Comparison of ENCODE assay signal across 19 cellular contexts in the genomic region with DNA sequence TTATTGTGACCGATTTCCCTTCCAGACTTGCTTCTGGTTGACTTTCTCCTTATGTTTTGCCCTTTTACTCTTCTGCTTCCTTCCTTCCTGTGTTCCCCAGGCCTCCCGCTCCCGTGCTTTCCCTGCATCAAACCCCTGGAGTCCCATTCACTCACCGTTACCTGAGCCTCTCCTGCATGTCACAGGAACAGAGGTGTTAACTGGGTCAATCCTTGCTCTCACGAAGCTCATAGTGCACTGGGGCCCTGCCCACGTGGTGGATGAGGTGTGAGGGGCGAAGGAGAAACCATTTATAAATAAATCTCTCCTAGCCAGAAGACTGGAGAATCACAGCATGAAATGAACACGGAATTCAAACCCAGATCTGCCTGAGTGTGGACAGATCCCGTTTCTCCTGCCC.
DNase-seq lines count a peak whose midpoint lies in the region; ATAC-seq, FAIRE-seq and TF ChIP-seq lines count a peak whose summit lies in the region.
"Had no signal": no experiment of that assay in that cellular context is flagged by ENCODE, and none has a peak within 500 bp of the region (broad histone marks: within the 10 kb centered on the region; RNA-seq: fewer than 3 reads in every experiment).

No MANE protein-coding gene starts in this region.

- H3K4me1 Mint-ChIP-seq in GM23338 = no peaks in the 10 kb centered on the region; the same call in 2 of the 3 replicates
- H3K4me1 Mint-ChIP-seq in endodermal cell = peaks cover 11% of the 10 kb centered on the region
- H3K4me1 Mint-ChIP-seq: B cell had no signal

- H3K4me3 ChIP-seq in GM23338 (no peak overlapping the region), endodermal cell (ENCODE audit: low read length) (no peak overlapping the region)
- H3K4me3 ChIP-seq: BLaER1, GM23248 had no signal

- H3K9me2 ChIP-seq in GM23338 (ENCODE audit: insufficient read depth) = no peaks in the 10 kb centered on the region

- no peaks in the 10 kb centered on the region for H3K9me3 ChIP-seq in endodermal cell (ENCODE audit: control insufficient read depth, low read length)
- H3K9me3 ChIP-seq: Caco-2 had no signal

- peak; percentile 26; the same call in 1 of the 3 replicates for ATAC-seq in GM23338
- no peak for ATAC-seq in HG03280 (IDR thresholded peaks at IDR 0.05; ENCODE audit: unreplicated experiment)
- ATAC-seq: CD8-positive, alpha-beta T cell had no signal

- no peaks in the 10 kb centered on the region for H3K79me2 ChIP-seq in GM23338 (replicated peaks; ENCODE audit: insufficient read depth)

- no peak for TF ChIP-seq RAD21 in Ishikawa (IDR thresholded peaks at IDR 0.05; ENCODE audit: low read depth)

- H3K27me3 ChIP-seq in GM23338 (ENCODE audit: insufficient read depth) (no peaks in the 10 kb centered on the region), endodermal cell (ENCODE audit: control insufficient read depth, insufficient read depth, low read length, poor library complexity, severe bottlenecking) (no peaks in the 10 kb centered on the region)
- H3K27me3 ChIP-seq: BLaER1 had no signal

- H2AFZ ChIP-seq in GM23338 = no peak overlapping the region
- H2AFZ ChIP-seq: GM23248 had no signal

- no peaks in the 10 kb centered on the region for H3F3A ChIP-seq in GM23338 (replicated peaks; ENCODE audit: low read depth)

- H3K4me3 Mint-ChIP-seq in GM23338 (no peak overlapping the region), endodermal cell (no peak overlapping the region)
- H3K4me3 Mint-ChIP-seq: B cell; CD4-positive, CD25-positive, alpha-beta regulatory T cell; CD8-positive, alpha-beta T cell had no signal

- peaks cover 8% of the 10 kb centered on the region for H3K27me3 Mint-ChIP-seq in GM23338 (ENCODE audit: insufficient read depth, low read depth, poor library complexity)
- peaks cover 18% of the 10 kb centered on the region for H3K27me3 Mint-ChIP-seq in endodermal cell (ENCODE audit: insufficient read depth)
- H3K27me3 Mint-ChIP-seq: CD4-positive, CD25-positive, alpha-beta regulatory T cell had no signal

- H3K4me2 ChIP-seq in GM23338 = no peak overlapping the region
- H3K4me2 ChIP-seq: BLaER1 had no signal

- no peaks in the 10 kb centered on the region; the same call in 1 of the 2 replicates for H4K20me1 ChIP-seq in GM23338 (replicated peaks; ENCODE audit: insufficient read depth)
- H4K20me1 ChIP-seq: BLaER1 had no signal

- H3K36me3 Mint-ChIP-seq in GM23338 (ENCODE audit: low read depth) (no peaks in the 10 kb centered on the region), endodermal cell (ENCODE audit: low read depth) (no peaks in the 10 kb centered on the region)
- H3K36me3 Mint-ChIP-seq: CD4-positive, CD25-positive, alpha-beta regulatory T cell; CD8-positive, alpha-beta T cell had no signal

- no peak for TF ChIP-seq EP300 in Ishikawa (IDR thresholded peaks at IDR 0.05; ENCODE audit: borderline replicate concordance)

- TF ChIP-seq POLR2A in H54 (IDR thresholded peaks at IDR 0.05; ENCODE audit: low read depth, low read length) = no peak

- TF ChIP-seq CTCF in GM23338 (conservative IDR thresholded peaks at IDR 0.05; ENCODE audit: low read depth in 2 of 2) (no peak), endodermal cell (conservative IDR thresholded peaks at IDR 0.05) (no peak)

- H3K9me3 Mint-ChIP-seq in GM23338 (no peaks in the 10 kb centered on the region), endodermal cell (no peaks in the 10 kb centered on the region)
- H3K9me3 Mint-ChIP-seq: CD8-positive, alpha-beta T cell had no signal

- WGBS in endodermal cell (ENCODE audit: insufficient coverage in 1 of 2, insufficient read length in 1 of 2), 2 experiments = 80 to 92% methylated on average over 4 to 9 of the region's 9 CpGs

- H3K9ac ChIP-seq in endodermal cell (ENCODE audit: extremely low read depth, low read length, poor library complexity, severe bottlenecking) = no peak overlapping the region
- H3K9ac ChIP-seq: BLaER1, GM23248 had no signal

- H3K27ac Mint-ChIP-seq in GM23338 (no peak overlapping the region), endodermal cell (no peak overlapping the region)
- H3K27ac Mint-ChIP-seq: B cell; CD4-positive, CD25-positive, alpha-beta regulatory T cell; CD8-positive, alpha-beta T cell had no signal

- no peak for FAIRE-seq in H54 (lab: Jason Lieb, UNC)
- FAIRE-seq: G401.6, GM12892 had no signal

- DNase-seq in GM23338 (ENCODE audit: low spot score) (no peak), endodermal cell (peak; percentile 51), H54 (ENCODE audit: insufficient read length, low spot score) (no peak), cerebellar nuclear complex (lab: John Stamatoyannopoulos, UW) (no peak)
- DNase-seq: Caco-2; CD4-positive, CD25-positive, alpha-beta regulatory T cell; CD8-positive, alpha-beta T cell; DMS153; DND-41; GM23248; H7; HCEC 1CT had no signal

- H3K4me1 ChIP-seq in GM23338 (ENCODE audit: insufficient read depth) = no peaks in the 10 kb centered on the region
- no peaks in the 10 kb centered on the region for H3K4me1 ChIP-seq in endodermal cell (ENCODE audit: control insufficient read depth, insufficient read depth, low read length)
- H3K4me1 ChIP-seq: Caco-2 had no signal

- H3K27ac ChIP-seq in GM23338 (ENCODE audit: low read depth) = no peak overlapping the region
- no peak overlapping the region for H3K27ac ChIP-seq in endodermal cell (ENCODE audit: low read depth, low read length)
- H3K27ac ChIP-seq: BLaER1, C4-2B, GM23248 had no signal

- H3K36me3 ChIP-seq in GM23338 (ENCODE audit: insufficient read depth) = no peaks in the 10 kb centered on the region
- no peaks in the 10 kb centered on the region for H3K36me3 ChIP-seq in endodermal cell (ENCODE audit: control insufficient read depth, insufficient read depth, low read length)
- H3K36me3 ChIP-seq: BLaER1 had no signal

TF ChIP-seq in Ishikawa, 13 proteins besides CTCF, POLR2A, EP300 and RAD21:
- TF ChIP-seq, protein P1, sequence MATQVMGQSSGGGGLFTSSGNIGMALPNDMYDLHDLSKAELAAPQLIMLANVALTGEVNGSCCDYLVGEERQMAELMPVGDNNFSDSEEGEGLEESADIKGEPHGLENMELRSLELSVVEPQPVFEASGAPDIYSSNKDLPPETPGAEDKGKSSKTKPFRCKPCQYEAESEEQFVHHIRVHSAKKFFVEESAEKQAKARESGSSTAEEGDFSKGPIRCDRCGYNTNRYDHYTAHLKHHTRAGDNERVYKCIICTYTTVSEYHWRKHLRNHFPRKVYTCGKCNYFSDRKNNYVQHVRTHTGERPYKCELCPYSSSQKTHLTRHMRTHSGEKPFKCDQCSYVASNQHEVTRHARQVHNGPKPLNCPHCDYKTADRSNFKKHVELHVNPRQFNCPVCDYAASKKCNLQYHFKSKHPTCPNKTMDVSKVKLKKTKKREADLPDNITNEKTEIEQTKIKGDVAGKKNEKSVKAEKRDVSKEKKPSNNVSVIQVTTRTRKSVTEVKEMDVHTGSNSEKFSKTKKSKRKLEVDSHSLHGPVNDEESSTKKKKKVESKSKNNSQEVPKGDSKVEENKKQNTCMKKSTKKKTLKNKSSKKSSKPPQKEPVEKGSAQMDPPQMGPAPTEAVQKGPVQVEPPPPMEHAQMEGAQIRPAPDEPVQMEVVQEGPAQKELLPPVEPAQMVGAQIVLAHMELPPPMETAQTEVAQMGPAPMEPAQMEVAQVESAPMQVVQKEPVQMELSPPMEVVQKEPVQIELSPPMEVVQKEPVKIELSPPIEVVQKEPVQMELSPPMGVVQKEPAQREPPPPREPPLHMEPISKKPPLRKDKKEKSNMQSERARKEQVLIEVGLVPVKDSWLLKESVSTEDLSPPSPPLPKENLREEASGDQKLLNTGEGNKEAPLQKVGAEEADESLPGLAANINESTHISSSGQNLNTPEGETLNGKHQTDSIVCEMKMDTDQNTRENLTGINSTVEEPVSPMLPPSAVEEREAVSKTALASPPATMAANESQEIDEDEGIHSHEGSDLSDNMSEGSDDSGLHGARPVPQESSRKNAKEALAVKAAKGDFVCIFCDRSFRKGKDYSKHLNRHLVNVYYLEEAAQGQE (IDR thresholded peaks at IDR 0.05; ENCODE audit: low read depth) = no peak
- TF ChIP-seq, protein P2, sequence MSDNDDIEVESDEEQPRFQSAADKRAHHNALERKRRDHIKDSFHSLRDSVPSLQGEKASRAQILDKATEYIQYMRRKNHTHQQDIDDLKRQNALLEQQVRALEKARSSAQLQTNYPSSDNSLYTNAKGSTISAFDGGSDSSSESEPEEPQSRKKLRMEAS (IDR thresholded peaks at IDR 0.05) = 0 out of 2 replicates have a peak, but pooled peaks have one; percentile 28
